ENCODE assay signal across 17 cellular contexts in genomic region chr3:128254066-128254590, GRCh38.
"Had no signal": no experiment of that assay in that cellular context is flagged by ENCODE, and none has a peak within 500 bp of the region (broad histone marks: within the 10 kb centered on the region; RNA-seq: fewer than 3 reads in every experiment).

No MANE protein-coding gene starts in this region.

- DNase-seq: activated CD4-positive, alpha-beta memory T cell treated with anti-CD3 and anti-CD28 coated beads for 36 hours; activated naive CD4-positive, alpha-beta T cell treated with Interleukin-2 at 50 U/mL for 16 hours; activated naive CD8-positive, alpha-beta T cell treated with anti-CD3 and anti-CD28 coated beads, Interleukin-2, amount 10 ng/mL, durations not matched to agents 7 days and 5 days; activated T-cell treated with anti-CD3 and anti-CD28 coated beads, Interleukin-2, amount 50 U/mL, for 1 hour; amygdala; dorsolateral prefrontal cortex; erythroblast; gastrocnemius medialis; head of caudate nucleus; natural killer cell; nucleus accumbens; stimulated activated CD4-positive, alpha-beta T cell treated with anti-CD3 and anti-CD28 coated beads, Interleukin-2, amount 100 ng/mL, for 24 hours; stimulated activated naive CD4-positive, alpha-beta T cell treated with Interleukin-2 at 50 U/mL for 16 hours; SW 1271; tibial artery had no signal

- H3K4me3 Mint-ChIP-seq: activated CD4-positive, alpha-beta memory T cell treated with anti-CD3 and anti-CD28 coated beads for 36 hours; activated naive CD8-positive, alpha-beta T cell treated with anti-CD3 and anti-CD28 coated beads, Interleukin-2, amount 10 ng/mL, durations not matched to agents 7 days and 5 days; natural killer cell; T-helper 2 cell treated with Interferon-gamma antibody and Interleukin-4, amounts not matched to agents 5 μg/mL and 100 μg/mL, for 36 hours had no signal

- H3K9me3 ChIP-seq: gastrocnemius medialis had no signal

- H3K9me3 Mint-ChIP-seq: activated naive CD8-positive, alpha-beta T cell treated with anti-CD3 and anti-CD28 coated beads, Interleukin-2, amount 10 ng/mL, durations not matched to agents 7 days and 5 days; activated T-helper 2 cell treated with anti-CD3 and anti-CD28 coated beads, Interferon-gamma antibody, Interleukin-2, Interleukin-4, amounts not matched to agents 10 μg/mL and 5 μg/mL and 100 μg/mL, durations not matched to agents 14 hours and 24 hours and 36 hours; natural killer cell; T-helper 2 cell treated with Interferon-gamma antibody and Interleukin-4, amounts not matched to agents 5 μg/mL and 100 μg/mL, for 36 hours had no signal

- H3K27me3 Mint-ChIP-seq: activated CD4-positive, alpha-beta memory T cell treated with anti-CD3 and anti-CD28 coated beads for 36 hours; activated naive CD8-positive, alpha-beta T cell treated with anti-CD3 and anti-CD28 coated beads, Interleukin-2, amount 10 ng/mL, durations not matched to agents 7 days and 5 days had no signal

- H3K27ac ChIP-seq: dorsolateral prefrontal cortex, gastrocnemius medialis, tibial artery had no signal

- ATAC-seq: natural killer cell had no signal

- H3K4me3 ChIP-seq: dorsolateral prefrontal cortex, gastrocnemius medialis, tibial artery had no signal

- H3K27ac Mint-ChIP-seq: activated CD4-positive, alpha-beta memory T cell treated with anti-CD3 and anti-CD28 coated beads for 36 hours; activated naive CD8-positive, alpha-beta T cell treated with anti-CD3 and anti-CD28 coated beads, Interleukin-2, amount 10 ng/mL, durations not matched to agents 7 days and 5 days; activated T-helper 2 cell treated with anti-CD3 and anti-CD28 coated beads, Interferon-gamma antibody, Interleukin-2, Interleukin-4, amounts not matched to agents 10 μg/mL and 5 μg/mL and 100 μg/mL, durations not matched to agents 14 hours and 24 hours and 36 hours; natural killer cell; T-helper 2 cell treated with Interferon-gamma antibody and Interleukin-4, amounts not matched to agents 5 μg/mL and 100 μg/mL, for 36 hours had no signal

- H3K27me3 ChIP-seq: dorsolateral prefrontal cortex, gastrocnemius medialis, tibial artery had no signal
